8 cellular contexts compared by ENCODE assay signal in the genomic region with DNA sequence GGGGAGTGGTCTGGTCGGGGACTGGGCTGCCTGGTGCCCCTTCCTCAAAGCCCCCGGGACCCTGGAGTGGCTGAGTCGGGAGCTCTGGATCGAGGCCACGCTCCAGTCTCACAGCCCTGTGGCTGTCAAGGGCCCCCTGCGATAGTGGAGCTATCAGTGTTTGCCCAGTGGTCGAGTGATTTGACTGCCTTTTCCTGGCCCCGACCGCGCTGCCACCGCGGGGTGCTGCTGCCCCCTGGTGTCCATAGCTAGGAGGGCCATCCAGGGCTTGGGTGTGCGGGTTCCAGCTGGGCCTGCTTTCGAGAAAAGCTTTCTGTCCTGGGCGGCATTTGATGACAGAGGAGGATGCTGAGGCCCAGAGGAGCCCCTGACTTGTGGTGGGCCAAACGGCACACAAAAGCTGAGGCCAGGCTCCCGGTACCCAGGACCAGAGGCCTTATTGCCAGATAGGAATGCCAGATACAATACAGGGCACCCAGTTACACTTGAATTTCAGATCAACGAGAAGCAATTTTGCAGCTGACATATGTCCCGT. TPM values are rescaled to one million over a fixed set of nuclear protein-coding genes. Genes with fewer than 3 reads are reported as not detected.
DNase-seq lines count a peak whose midpoint lies in the region; ATAC-seq and TF ChIP-seq lines count a peak whose summit lies in the region.

No MANE protein-coding gene starts in this region.

- TF ChIP-seq CTCF in progenitor cell of endocrine pancreas (IDR thresholded peaks at IDR 0.05; ENCODE audit: unreplicated experiment), result peak; percentile 97

- DNase-seq in DMS 273 treated with DMSO at 0.1 percent for 48 hours (lab: John Stamatoyannopoulos, UW) (peak; percentile 41), M059J (ENCODE audit: low read depth) (peak; percentile 73), SK-MEL-5 (ENCODE audit: low read depth, low spot score) (peak; percentile 84), activated gamma-delta T cell treated with Interleukin-2 at 50 U/mL for 16 hours (peak; percentile 66), glomerular visceral epithelial cell (ENCODE audit: extremely low spot score) (peak; percentile 76), progenitor cell of endocrine pancreas (ENCODE audit: low spot score, unreplicated experiment) (peak; percentile 87)

- ATAC-seq in GM21737 (IDR thresholded peaks at IDR 0.05; ENCODE audit: unreplicated experiment), result peak; percentile 73
- no peak for ATAC-seq in GM21390 (IDR thresholded peaks at IDR 0.05; ENCODE audit: unreplicated experiment)

- H3K9me3 Mint-ChIP-seq in progenitor cell of endocrine pancreas (ENCODE audit: low read depth), result no peaks in the 10 kb centered on the region

- H3K27ac Mint-ChIP-seq in progenitor cell of endocrine pancreas, result no peak overlapping the region

- H3K36me3 Mint-ChIP-seq in progenitor cell of endocrine pancreas (ENCODE audit: insufficient read depth), result peaks cover 5% of the 10 kb centered on the region

- in situ Hi-C loops in SK-MEL-5 (cut with HindIII; ENCODE audit: low pct_unique_long_range_greater_than_20kb, low sequenced_read_pairs), result no loop called here

- H3K4me1 Mint-ChIP-seq in progenitor cell of endocrine pancreas (ENCODE audit: low read depth), result peaks cover 6% of the 10 kb centered on the region

- H3K4me3 Mint-ChIP-seq in progenitor cell of endocrine pancreas (ENCODE audit: low read depth), result no peak overlapping the region

- peaks cover 10% of the 10 kb centered on the region for H3K27me3 Mint-ChIP-seq in progenitor cell of endocrine pancreas

RNA-seq across cellular contexts. Expression of a gene that starts 13.2 kb away (rescaled TPM):
- total RNA-seq in M059J (2014; rRNA removed; shearing (Covaris generic)), result 49.9 and 69.0 TPM in 2 replicates
- total RNA-seq in SK-MEL-5 (2014; rRNA removed; shearing (Covaris generic)), result 59.6 and 62.3 TPM in 2 replicates
- 62.8 and 76.2 TPM in 2 replicates for polyA plus RNA-seq in SK-MEL-5 (2015; cell fraction: cytosol; rRNA removed)
- polyA plus RNA-seq in SK-MEL-5 (2015; cell fraction: nucleus; rRNA removed), result 30.8 and 38.2 TPM in 2 replicates
- 252 and 273 TPM in 2 replicates for total RNA-seq in progenitor cell of endocrine pancreas
